In genomic region chrX:154534526-154535322, GRCh38 we compare ENCODE assay signal across 8 cellular contexts. TPM values are rescaled to one million over a fixed set of nuclear protein-coding genes. Genes with fewer than 3 reads are reported as not detected.
DNase-seq lines count a peak whose midpoint lies in the region; ATAC-seq and TF ChIP-seq lines count a peak whose summit lies in the region.

No MANE protein-coding gene starts in this region.

- POLR2A ChIA-PET in WTC11 (lab: Charles Lee) = interaction anchor here (0.8 kb wide), 1 partner anchor 94 kb away, joined by 3 read pairs; no protein-coding TSS in a partner anchor

- no TSS peak for BruUV-seq in mammary epithelial cell (replicated peaks; lab: Mats Ljungman, UMichigan)

- peaks cover 15% of the 10 kb centered on the region for H3K79me2 ChIP-seq in mammary epithelial cell (ENCODE audit: insufficient read depth, low read length)

- no peak overlapping the region for H3K27ac Mint-ChIP-seq in WTC11

- no peak overlapping the region for H3K4me3 Mint-ChIP-seq in WTC11

- dilution Hi-C loops in mammary epithelial cell (cut with HindIII; ENCODE audit: low sequenced_read_pairs) = no loop called here

- 22% methylated on average over 28 of the region's 34 CpGs for WGBS in mammary epithelial cell (ENCODE audit: low coverage, missing lambda C conversion rate)

- no peak overlapping the region for H3K27ac ChIP-seq in mammary epithelial cell (ENCODE audit: insufficient read depth, low read depth, low read length)

- no peak overlapping the region for H2AFZ ChIP-seq in mammary epithelial cell (ENCODE audit: low read depth, low read length)

- H3K4me1 ChIP-seq in mammary epithelial cell (ENCODE audit: insufficient read depth, low read length) = peaks cover 7% of the 10 kb centered on the region

- no peak overlapping the region for H3K9ac ChIP-seq in mammary epithelial cell (ENCODE audit: insufficient read depth, low read length)

- no peaks in the 10 kb centered on the region for H3K9me3 ChIP-seq in mammary epithelial cell (replicated peaks; ENCODE audit: insufficient read depth, low read length)

- no peaks in the 10 kb centered on the region for H3K27me3 Mint-ChIP-seq in WTC11 (ENCODE audit: low read depth)

- H3K9me3 Mint-ChIP-seq in WTC11 = no peaks in the 10 kb centered on the region

- intact Hi-C loops in mammary epithelial cell (cut with micrococcal nuclease) = loop anchor here (1.0 kb wide), 2 partner anchors 7 to 161 kb away; no protein-coding TSS in a partner anchor

- H3K27me3 ChIP-seq in mammary epithelial cell (ENCODE audit: insufficient read depth, low read length) (no peaks in the 10 kb centered on the region), kidney epithelial cell (ENCODE audit: control insufficient read depth, insufficient read depth, low read length) (no peaks in the 10 kb centered on the region)

- no peak overlapping the region for H3K4me2 ChIP-seq in mammary epithelial cell (ENCODE audit: insufficient read depth, low read depth, low read length)

- H3K4me3 ChIP-seq in AG09309 (ENCODE audit: control insufficient read depth, low read depth, low read length) (no peak overlapping the region), mammary epithelial cell (replicated peaks in 1 of 3; ENCODE audit: insufficient read depth in 1 of 3, low read depth in 2 of 3, low read length in 3 of 3) (no peak overlapping the region), kidney epithelial cell (ENCODE audit: low read depth, low read length) (no peak overlapping the region)

- H3K36me3 ChIP-seq in mammary epithelial cell (ENCODE audit: insufficient read depth, low read length) (no peaks in the 10 kb centered on the region), kidney epithelial cell (ENCODE audit: control insufficient read depth, insufficient read depth, low read length) (no peaks in the 10 kb centered on the region)

- H3K4me1 Mint-ChIP-seq in WTC11 = no peaks in the 10 kb centered on the region

- H4K20me1 ChIP-seq in mammary epithelial cell (ENCODE audit: insufficient read depth, low read length) = no peaks in the 10 kb centered on the region

- H3K36me3 Mint-ChIP-seq in WTC11 = peaks cover 16% of the 10 kb centered on the region

- in situ Hi-C loops in mammary epithelial cell (cut with MboI; ENCODE audit: low sequenced_read_pairs in 2 of 2) = no loop called here

- CTCF ChIA-PET in WTC11 (lab: Charles Lee) = interaction anchor here (0.7 to 2.2 kb wide), 2 partner anchors 44 to 161 kb away, joined by 3 to 7 read pairs; no protein-coding TSS in a partner anchor
- CTCF ChIA-PET in mammary epithelial cell (lab: Charles Lee; ENCODE audit: low non-redundant PET) = no interaction called here

- TF ChIP-seq CTCF in AG09309 (IDR thresholded peaks at IDR 0.05; ENCODE audit: control insufficient read depth, insufficient read depth, low read depth, low read length, missing control alignments) = peak; percentile 100
- TF ChIP-seq CTCF in WTC11 (IDR thresholded peaks at IDR 0.05) = peak; percentile 76
- TF ChIP-seq CTCF in mammary epithelial cell (conservative IDR thresholded peaks at IDR 0.05 in 1 of 2, IDR thresholded peaks at IDR 0.05 in 1 of 2; ENCODE audit: extremely low read depth in 1 of 2, insufficient read depth in 1 of 2, low read depth in 1 of 2, low read length in 2 of 2) = peak; percentile 94 to 97
- peak; percentile 94 for TF ChIP-seq CTCF in kidney epithelial cell (IDR thresholded peaks at IDR 0.05; ENCODE audit: insufficient read depth, low read length, poor library complexity, severe bottlenecking)

- DNase-seq in AG09309 (ENCODE audit: low read depth) (peak; percentile 45), NCI-H226 (peak; percentile 68), WTC11 (ENCODE audit: low spot score) (peak; percentile 86), mammary epithelial cell (peak; percentile 69), kidney epithelial cell (ENCODE audit: low read depth) (no peak)
- DNase-seq in stimulated activated CD4-positive, alpha-beta T cell treated with anti-CD3 and anti-CD28 coated beads, Interleukin-2, amount 100 ng/mL, for 4 hours (ENCODE audit: low read depth) = peak; percentile 76

- peak; percentile 89 for ATAC-seq in GM18870 (IDR thresholded peaks at IDR 0.05; ENCODE audit: unreplicated experiment)
- peak; percentile 70 for ATAC-seq in HG03103 (IDR thresholded peaks at IDR 0.05; ENCODE audit: low read depth, unreplicated experiment)
- ATAC-seq in WTC11 = peak; percentile 94

TF ChIP-seq in WTC11, 78 proteins besides CTCF, POLR2A, EP300 and RAD21 (continues in another document):
- TF ChIP-seq TP53 (CRISPR knock-in tag; IDR thresholded peaks at IDR 0.05) (no peak), ZNF671 (CRISPR knock-in tag; IDR thresholded peaks at IDR 0.05) (no peak), MAX (CRISPR knock-in tag; IDR thresholded peaks at IDR 0.05) (0 out of 2 replicates have a peak, but pooled peaks have one; percentile 14), NR2C2 (CRISPR knock-in tag; IDR thresholded peaks at IDR 0.05) (no peak), ZNF281 (CRISPR knock-in tag; IDR thresholded peaks at IDR 0.05) (no peak), ZSCAN18 (CRISPR knock-in tag; IDR thresholded peaks at IDR 0.05) (no peak), NFATC4 (CRISPR knock-in tag; IDR thresholded peaks at IDR 0.05) (no peak), TEAD4 (CRISPR knock-in tag; IDR thresholded peaks at IDR 0.05) (no peak), ZNF121 (CRISPR knock-in tag; IDR thresholded peaks at IDR 0.05) (peak; percentile 81), ZNF263 (CRISPR knock-in tag; IDR thresholded peaks at IDR 0.05; ENCODE audit: low read depth) (no peak), EMX1 (CRISPR knock-in tag; IDR thresholded peaks at IDR 0.05) (no peak), ZNF232 (CRISPR knock-in tag; IDR thresholded peaks at IDR 0.05) (no peak), ZNF416 (CRISPR knock-in tag; IDR thresholded peaks at IDR 0.05) (no peak), SMAD3 (CRISPR knock-in tag; IDR thresholded peaks at IDR 0.05; ENCODE audit: borderline replicate concordance) (no peak), KAT7 (CRISPR knock-in tag; IDR thresholded peaks at IDR 0.05; ENCODE audit: borderline replicate concordance) (no peak), JUN (CRISPR knock-in tag; IDR thresholded peaks at IDR 0.05) (no peak)

RNA-seq across cellular contexts. Expression of gene G6PD, which starts 11.9 kb away (rescaled TPM):
- total RNA-seq in WTC11 (2021) (64.7 to 72.8 TPM (median 66.0 TPM) in 3 replicates), mammary epithelial cell (100 to 1,000 TPM in 1 of 2 donors, 10 to 100 TPM in 1; 77.2 to 124 TPM), kidney epithelial cell (39.2 and 47.0 TPM in 2 replicates)
- polyA plus RNA-seq in mammary epithelial cell = 150 TPM
- 115 TPM for polyA minus RNA-seq in mammary epithelial cell

RNA-seq across cellular contexts. Expression of gene IKBKG, which starts 12.7 kb away (rescaled TPM):
- total RNA-seq in WTC11 (2021) = 20.0 to 29.1 TPM (median 22.1 TPM) in 3 replicates
- total RNA-seq in mammary epithelial cell = 10 to 100 TPM; 11.2 to 31.4 TPM
- polyA plus RNA-seq in mammary epithelial cell = 27.0 TPM
- polyA minus RNA-seq in mammary epithelial cell = 12.4 TPM
- 14.6 and 16.7 TPM in 2 replicates for total RNA-seq in kidney epithelial cell

RNA-seq across cellular contexts. Expression of gene FAM3A, which starts 18.7 kb away (rescaled TPM):
- 23.5 to 26.5 TPM (median 25.0 TPM) in 3 replicates for total RNA-seq in WTC11 (2021)
- 10 to 100 TPM; 24.3 to 41.4 TPM for total RNA-seq in mammary epithelial cell
- 29.2 TPM for polyA plus RNA-seq in mammary epithelial cell
- 9.1 TPM for polyA minus RNA-seq in mammary epithelial cell
- 30.3 and 32.3 TPM in 2 replicates for total RNA-seq in kidney epithelial cell

RNA-seq across cellular contexts. Expression of gene SLC10A3, which starts 44.3 kb away (rescaled TPM):
- total RNA-seq in WTC11 (2021) = 8.7 to 9.8 TPM (median 9.6 TPM) in 3 replicates
- total RNA-seq in mammary epithelial cell = 10 to 100 TPM; 27.2 to 29.6 TPM
- 29.3 TPM for polyA plus RNA-seq in mammary epithelial cell
- 20.1 TPM for polyA minus RNA-seq in mammary epithelial cell
- total RNA-seq in kidney epithelial cell = 20.3 and 37.9 TPM in 2 replicates

RNA-seq across cellular contexts. Expression of gene UBL4A, which starts 48.3 kb away (rescaled TPM):
- total RNA-seq in WTC11 (2021) (34.0 to 34.7 TPM (median 34.1 TPM) in 3 replicates), mammary epithelial cell (10 to 100 TPM; 30.5 to 33.2 TPM), kidney epithelial cell (48.3 and 55.9 TPM in 2 replicates)
- polyA plus RNA-seq in mammary epithelial cell = 36.6 TPM
- polyA minus RNA-seq in mammary epithelial cell = 21.6 TPM
